ENCODE assay signal across 1 cellular context in genomic region chr13:22897571-22898314, GRCh38.
TF ChIP-seq lines count a peak whose summit lies in the region.

No MANE protein-coding gene starts in this region.

TF ChIP-seq in H1, 55 proteins besides CTCF, POLR2A, EP300 and RAD21:
- no peak for TF ChIP-seq CEBPB (IDR thresholded peaks at IDR 0.05; ENCODE audit: low read depth, low read length)
- no peak for TF ChIP-seq TEAD4 (IDR thresholded peaks at IDR 0.05; ENCODE audit: low read depth, low read length)
- TF ChIP-seq JUND (IDR thresholded peaks at IDR 0.05; ENCODE audit: low read length), result no peak
- no peak for TF ChIP-seq BACH1 (IDR thresholded peaks at IDR 0.05; ENCODE audit: low read length)
- no peak for TF ChIP-seq PHF8 (conservative IDR thresholded peaks at IDR 0.05; ENCODE audit: low read depth, low read length)
- no peak for TF ChIP-seq SAP30 (IDR thresholded peaks at IDR 0.05; ENCODE audit: insufficient read depth, insufficient replicate concordance, low read length)
- TF ChIP-seq SP1 (IDR thresholded peaks at IDR 0.05; ENCODE audit: low read depth, low read length), result no peak
- no peak for TF ChIP-seq EZH2 (IDR thresholded peaks at IDR 0.05; ENCODE audit: low read depth, low read length, severe bottlenecking)
- no peak for TF ChIP-seq SRF (IDR thresholded peaks at IDR 0.05; ENCODE audit: low read depth, low read length)
- no peak for TF ChIP-seq TAF7 (optimal IDR thresholded peaks at IDR 0.05; ENCODE audit: borderline replicate concordance, low read depth, low read length)
- no peak for TF ChIP-seq CBX8 (IDR thresholded peaks at IDR 0.05; ENCODE audit: borderline replicate concordance, low read depth, low read length)
- TF ChIP-seq CHD2 (IDR thresholded peaks at IDR 0.05; ENCODE audit: low read length), result no peak
- TF ChIP-seq NANOG (IDR thresholded peaks at IDR 0.05; ENCODE audit: insufficient read depth, low read depth, low read length, poor library complexity, severe bottlenecking), result no peak
- TF ChIP-seq SUZ12 (IDR thresholded peaks at IDR 0.05; ENCODE audit: low read length), result no peak
- TF ChIP-seq RBBP5 (IDR thresholded peaks at IDR 0.05; ENCODE audit: borderline replicate concordance, low read depth, low read length), result no peak
- no peak for TF ChIP-seq SIN3A (conservative IDR thresholded peaks at IDR 0.05 in 1 of 2, IDR thresholded peaks at IDR 0.05 in 1 of 2; ENCODE audit: low read depth in 1 of 2, low read length in 2 of 2)
- TF ChIP-seq SP4 (IDR thresholded peaks at IDR 0.05; ENCODE audit: low read length), result no peak
- no peak for TF ChIP-seq SIX5 (IDR thresholded peaks at IDR 0.05; ENCODE audit: low read depth, low read length)
TF ChIP-seq in H1: peak in this region for 0.
